8 cellular contexts compared by ENCODE assay signal in genomic region chr20:49916146-49917002, GRCh38. TPM values are rescaled to one million over a fixed set of nuclear protein-coding genes. Genes with fewer than 3 reads are reported as not detected.
DNase-seq lines count a peak whose midpoint lies in the region; ATAC-seq and TF ChIP-seq lines count a peak whose summit lies in the region.

No MANE protein-coding gene starts in this region.

- H3K4me3 ChIP-seq in OCI-LY1 (ENCODE audit: low read depth, low read length, poor library complexity, severe bottlenecking) (peak overlapping the region; percentile 67), mesendoderm (ENCODE audit: low read length) (no peak overlapping the region), uterus (peak overlapping the region; percentile 79 to 85)

- H3K4ac ChIP-seq in mesendoderm (ENCODE audit: low read depth, low read length): no peak overlapping the region

- no peak overlapping the region for H2AFZ ChIP-seq in OCI-LY1 (ENCODE audit: low read length)

- no peak for TF ChIP-seq POLR2A in uterus (IDR thresholded peaks at IDR 0.05)

- H3F3A ChIP-seq in OCI-LY1 (ENCODE audit: insufficient read depth, low read length): no peaks in the 10 kb centered on the region

- H3K27me3 ChIP-seq in OCI-LY1 (ENCODE audit: insufficient read depth, low read length) (no peaks in the 10 kb centered on the region), mesendoderm (ENCODE audit: insufficient read depth, low read length, poor library complexity) (no peaks in the 10 kb centered on the region), uterus (no peaks in the 10 kb centered on the region)

- peak overlapping the region; percentile 64 for H3K9ac ChIP-seq in OCI-LY1 (ENCODE audit: low read length)
- H3K9ac ChIP-seq in mesendoderm (ENCODE audit: low read length): peak overlapping the region; percentile 86

- H2BK120ac ChIP-seq in mesendoderm (ENCODE audit: low read depth, low read length): no peak overlapping the region

- H3K4me2 ChIP-seq in OCI-LY1 (ENCODE audit: low read length) (peak overlapping the region; percentile 77), mesendoderm (ENCODE audit: low read length) (peak overlapping the region; percentile 68)

- no peak overlapping the region for H2BK15ac ChIP-seq in mesendoderm (replicated peaks; ENCODE audit: low read depth)

- H3K36me3 ChIP-seq in OCI-LY1 (ENCODE audit: insufficient read depth, low read length) (no peaks in the 10 kb centered on the region), mesendoderm (ENCODE audit: control insufficient read depth, insufficient read depth, low read length) (no peaks in the 10 kb centered on the region), uterus (no peaks in the 10 kb centered on the region)

- H3K4me1 ChIP-seq in OCI-LY1 (ENCODE audit: insufficient read depth, low read length, severe bottlenecking) (peaks cover 24% of the 10 kb centered on the region), mesendoderm (ENCODE audit: control insufficient read depth, low read depth, low read length) (no peaks in the 10 kb centered on the region), uterus (peaks cover 3 to 10% of the 10 kb centered on the region in 2 donors)

- no peak for TF ChIP-seq CTCF in OCI-LY1 (IDR thresholded peaks at IDR 0.05; ENCODE audit: low read length)
- no peak for TF ChIP-seq CTCF in uterus (IDR thresholded peaks at IDR 0.05)

- ATAC-seq in GM18868 (IDR thresholded peaks at IDR 0.05; ENCODE audit: unreplicated experiment): no peak

- no peak overlapping the region for H2AK5ac ChIP-seq in mesendoderm (ENCODE audit: low read length)

- no peak overlapping the region for H3K18ac ChIP-seq in mesendoderm (ENCODE audit: low read length)

- no peaks in the 10 kb centered on the region for H4K20me1 ChIP-seq in OCI-LY1 (ENCODE audit: insufficient read depth, low read length)

- intact Hi-C loops in uterus (cut with DNase I; ENCODE audit: low total_unique reads): no loop called here

- H3K79me1 ChIP-seq in mesendoderm (ENCODE audit: low read length): peaks cover 22% of the 10 kb centered on the region

- no peak overlapping the region for H3K23ac ChIP-seq in mesendoderm (ENCODE audit: low read length)

- H3K27ac ChIP-seq in OCI-LY1 (ENCODE audit: low read depth, low read length, poor library complexity, severe bottlenecking) (peak overlapping the region; percentile 89), cingulate gyrus (ENCODE audit: low read depth, low read length) (peak overlapping the region; percentile 100), mesendoderm (ENCODE audit: low read depth, low read length) (no peak overlapping the region), uterus (peak overlapping the region; percentile 98 to 100)

- H3K9me3 ChIP-seq in OCI-LY1 (ENCODE audit: low read length): no peaks in the 10 kb centered on the region
- H3K9me3 ChIP-seq in uterus: no peaks in the 10 kb centered on the region

- no peak overlapping the region for H3K56ac ChIP-seq in mesendoderm (ENCODE audit: low read length)

- no peaks in the 10 kb centered on the region for H3K9me2 ChIP-seq in OCI-LY1 (ENCODE audit: low read depth, low read length)

- no CpG with 5 or more reads among the region's 19 CpGs for WGBS in mesendoderm (ENCODE audit: extremely low coverage, insufficient coverage, low lambda C conversion rate)

- H3K79me2 ChIP-seq in OCI-LY1 (ENCODE audit: insufficient read depth, low read length) (peaks cover 7% of the 10 kb centered on the region; the same call in 1 of the 2 replicates), mesendoderm (ENCODE audit: control insufficient read depth, insufficient read depth, low read length) (peaks cover 26% of the 10 kb centered on the region)

- no peak overlapping the region for H4K5ac ChIP-seq in mesendoderm (ENCODE audit: low read length)

- H4K8ac ChIP-seq in mesendoderm (ENCODE audit: low read depth, low read length): no peak overlapping the region

- DNase-seq in stimulated activated CD4-positive, alpha-beta T cell treated with anti-CD3 and anti-CD28 coated beads, Interleukin-4, amount 100 ng/mL, for 24 hours: peak; percentile 20
- no peak for DNase-seq in stimulated activated CD4-positive, alpha-beta T cell treated with anti-CD3 and anti-CD28 coated beads, Interleukin-2, amount 100 ng/mL, for 48 hours
- DNase-seq in mesendoderm (peak; percentile 74), uterus (no peak), cerebellar nuclear complex (lab: John Stamatoyannopoulos, UW) (no peak)

- no peak overlapping the region for H2BK5ac ChIP-seq in mesendoderm (ENCODE audit: low read length)

RNA-seq across cellular contexts. Expression of gene SPATA2, which starts 1.0 kb away (rescaled TPM):
- polyA plus RNA-seq in mesendoderm (2013, experiment 1 of 2): 10.0 TPM
- 9.6 TPM for polyA plus RNA-seq in mesendoderm (2013, experiment 2 of 2)
- total RNA-seq in uterus: 1 to 10 TPM; 2.4 to 9.2 (median 3.5) TPM

RNA-seq across cellular contexts. Expression of gene RNF114, which starts 19.8 kb away (rescaled TPM):
- polyA plus RNA-seq in mesendoderm (2013, experiment 1 of 2): 60.4 TPM
- polyA plus RNA-seq in mesendoderm (2013, experiment 2 of 2): 60.4 TPM
- 100 to 1,000 TPM in 2 of 4 donors, 10 to 100 TPM in 2; 37.6 to 118 (median 88.0) TPM for total RNA-seq in uterus

Comparison
In these comparisons a context has a peak if more than half of its experiments do, and no peak if none do; other contexts are left out.
1. DNase-seq: peak in stimulated activated CD4-positive, alpha-beta T cell treated with anti-CD3 and anti-CD28 coated beads, Interleukin-4, amount 100 ng/mL, for 24 hours (single experiment) and mesendoderm (single experiment); none in stimulated activated CD4-positive, alpha-beta T cell treated with anti-CD3 and anti-CD28 coated beads, Interleukin-2, amount 100 ng/mL, for 48 hours (0 of 2), uterus (0 of 2) and cerebellar nuclear complex (0 of 2).